8 cellular contexts compared by ENCODE assay signal in genomic region chr5:38382898-38383297, GRCh38.
DNase-seq lines count a peak whose midpoint lies in the region; ATAC-seq and TF ChIP-seq lines count a peak whose summit lies in the region.

No MANE protein-coding gene starts in this region.

- intact Hi-C loops in Panc1 (cut with micrococcal nuclease; ENCODE audit: unreplicated experiment) = no loop called here
- intact Hi-C loops in posterior cingulate gyrus (cut with DNase I) = no loop called here

- in situ Hi-C loops in HAP-1 (cut with MboI; ENCODE audit: low sequenced_read_pairs) = no loop called here
- in situ Hi-C loops in Panc1 (cut with HindIII; ENCODE audit: low pct_unique_long_range_greater_than_20kb, low sequenced_read_pairs) = no loop called here

- no peaks in the 10 kb centered on the region for H3K9me3 Mint-ChIP-seq in glutamatergic neuron (ENCODE audit: unreplicated experiment)

- H3K4me1 ChIP-seq in HAP-1 = no peaks in the 10 kb centered on the region
- no peaks in the 10 kb centered on the region for H3K4me1 ChIP-seq in Panc1 (ENCODE audit: control insufficient read depth, insufficient read depth, low read length)

- H3K4me1 Mint-ChIP-seq in glutamatergic neuron (ENCODE audit: low read depth, unreplicated experiment) = peaks cover 21% of the 10 kb centered on the region

- POLR2A ChIA-PET in Panc1 (lab: Charles Lee) = interaction anchor here (0.6 kb wide), 1 partner anchor 500 kb away, joined by 3 read pairs; no protein-coding TSS in a partner anchor

- CTCF ChIA-PET in Panc1 (lab: Charles Lee) = interaction anchor here (0.8 to 2.2 kb wide), 2 partner anchors 19 to 59 kb away, joined by 3 to 16 read pairs; no protein-coding TSS in a partner anchor

- H3K4me3 Mint-ChIP-seq in glutamatergic neuron (ENCODE audit: unreplicated experiment) = no peak overlapping the region

- no peak overlapping the region for H3K4me3 ChIP-seq in HAP-1
- H3K4me3 ChIP-seq in Panc1 (ENCODE audit: low read depth in 2 of 2, low read length in 2 of 2) = no peak overlapping the region

- H3K9me3 ChIP-seq in HAP-1 (no peaks in the 10 kb centered on the region), Panc1 (ENCODE audit: control insufficient read depth, insufficient read depth, low read depth, low read length) (no peaks in the 10 kb centered on the region)

- no peaks in the 10 kb centered on the region for H3K27me3 ChIP-seq in HAP-1 (ENCODE audit: low read depth)
- H3K27me3 ChIP-seq in Panc1 (ENCODE audit: control insufficient read depth, insufficient read depth, low read length) = peaks cover 13% of the 10 kb centered on the region

- peak; percentile 99 for ATAC-seq in Panc1

- DNase-seq in HAP-1 (ENCODE audit: low spot score in 2 of 2) = peak; percentile 67 to 79
- peak; percentile 76 for DNase-seq in Panc1 (ENCODE audit: low read depth, low spot score)
- DNase-seq in activated naive CD4-positive, alpha-beta T cell treated with Interleukin-2 at 50 U/mL for 16 hours = peak; percentile 30
- peak; percentile 72 for DNase-seq in glutamatergic neuron
- peak; percentile 12 to 90 (median 56) for DNase-seq in posterior cingulate gyrus
- DNase-seq in cortex of kidney (lab: John Stamatoyannopoulos, UW) = no peak

- H3K36me3 ChIP-seq in HAP-1 (replicated peaks) = no peaks in the 10 kb centered on the region
- no peaks in the 10 kb centered on the region for H3K36me3 ChIP-seq in Panc1 (ENCODE audit: control insufficient read depth, insufficient read depth, low read length)

- H3K36me3 Mint-ChIP-seq in glutamatergic neuron (ENCODE audit: unreplicated experiment) = no peaks in the 10 kb centered on the region

- H3K27ac Mint-ChIP-seq in glutamatergic neuron (ENCODE audit: unreplicated experiment) = no peak overlapping the region

- TF ChIP-seq CTCF in GM12872 (IDR thresholded peaks at IDR 0.05; ENCODE audit: insufficient read depth, low read depth, low read length) (peak; percentile 85), LNCAP (IDR thresholded peaks at IDR 0.05) (peak; percentile 88), Panc1 (IDR thresholded peaks at IDR 0.05) (peak; percentile 90), glutamatergic neuron (IDR thresholded peaks at IDR 0.05; ENCODE audit: partially characterized antibody, unreplicated experiment) (peak; percentile 80)

- BruUV-seq in Panc1 (replicated peaks; lab: Mats Ljungman, UMichigan) = no TSS peak

- H3K27me3 Mint-ChIP-seq in glutamatergic neuron (ENCODE audit: unreplicated experiment) = peaks cover 5% of the 10 kb centered on the region

- H3K27ac ChIP-seq in Panc1 (ENCODE audit: low read length) = no peak overlapping the region; the same call in 1 of the 2 replicates
